In the genomic region with DNA sequence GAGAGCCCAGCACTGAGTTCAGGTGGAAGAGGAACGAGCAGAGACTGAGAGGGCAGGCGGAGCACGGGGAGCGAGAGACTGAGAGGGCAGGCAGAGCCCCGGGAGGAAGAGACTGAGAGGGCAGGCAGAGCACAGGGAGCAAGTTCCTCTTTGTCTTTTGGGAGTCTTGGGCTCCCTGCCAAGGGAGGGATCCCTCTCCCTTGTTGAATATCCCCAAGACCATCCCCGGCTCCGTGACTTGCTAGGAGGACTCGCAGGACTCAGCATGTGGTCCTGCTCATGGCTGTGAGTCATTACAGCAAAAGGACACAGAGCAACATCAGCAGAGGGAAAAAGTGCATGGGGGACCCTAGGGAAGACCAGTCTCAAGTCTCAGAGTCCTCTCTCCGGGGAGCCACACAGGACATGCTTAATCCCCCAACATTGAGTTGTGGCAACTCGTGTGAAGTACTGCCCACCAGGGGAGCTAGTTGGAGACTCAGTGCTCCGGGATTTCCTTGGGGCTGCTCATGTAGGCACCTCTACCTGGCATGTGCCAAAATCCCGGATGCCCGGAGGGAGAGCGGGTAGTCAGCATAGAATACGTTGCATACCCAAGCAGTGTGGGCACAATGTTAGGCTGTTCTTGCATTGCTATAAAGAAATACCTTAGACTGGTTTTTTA, we compare ENCODE assay signal across 1 cellular context.
TF ChIP-seq lines count a peak whose summit lies in the region.

No MANE protein-coding gene starts in this region.

TF ChIP-seq in HepG2, 621 proteins besides CTCF, POLR2A, EP300 and RAD21:
- no peak for TF ChIP-seq SRY (CRISPR knock-in tag; IDR thresholded peaks at IDR 0.05)
- TF ChIP-seq ZNF263 (CRISPR knock-in tag; IDR thresholded peaks at IDR 0.05) = peak; percentile 45; the same call in 1 of the 2 replicates
- TF ChIP-seq RORA (CRISPR knock-in tag; IDR thresholded peaks at IDR 0.05) = no peak
